ENCODE assay signal across 17 cellular contexts in genomic region chr3:46690798-46691197, GRCh38. TPM values are rescaled to one million over a fixed set of nuclear protein-coding genes. Genes with fewer than 3 reads are reported as not detected.
A peak's percentile ranks its signal among the peaks of the same experiment; 100 is the strongest.
DNase-seq lines count a peak whose midpoint lies in the region; ATAC-seq and TF ChIP-seq lines count a peak whose summit lies in the region.
"Had no signal": no experiment of that assay in that cellular context is flagged by ENCODE, and none has a peak within 500 bp of the region (broad histone marks: within the 10 kb centered on the region; RNA-seq: fewer than 3 reads in every experiment).

No MANE protein-coding gene starts in this region.

- H2AFZ ChIP-seq in hepatocyte = no peak overlapping the region

- intact Hi-C loops in stomach (cut with DNase I; ENCODE audit: low total_unique reads) = no loop called here
- intact Hi-C loops in head of caudate nucleus (cut with DNase I) = no loop called here

- TF ChIP-seq POLR2A in stomach (IDR thresholded peaks at IDR 0.05) = no peak

- H3K27ac ChIP-seq in hepatocyte (no peak overlapping the region), stomach (peak overlapping the region in 1 of 5 donors; percentile 86)
- H3K27ac ChIP-seq: SJSA1 had no signal

- no peaks in the 10 kb centered on the region for H3K9me2 ChIP-seq in hepatocyte (replicated peaks; ENCODE audit: insufficient read depth)

- 79% methylated on average over 5 of the region's 5 CpGs for WGBS in hepatocyte (ENCODE audit: low lambda C conversion rate, missing lambda C conversion rate)
- 38 to 49% (median 43%) methylated on average over 5 of the region's 5 CpGs for WGBS in stomach, 5 donors

- H3K9me3 ChIP-seq in T-helper 17 cell (ENCODE audit: control insufficient read depth, low read length, poor library complexity, severe bottlenecking) (no peaks in the 10 kb centered on the region), hepatocyte (ENCODE audit: low read depth) (no peaks in the 10 kb centered on the region), stomach (no peaks in the 10 kb centered on the region)
- H3K9me3 ChIP-seq: ovary, SJSA1 had no signal

- DNase-seq in GDM1 (lab: John Stamatoyannopoulos, UW) (peak; percentile 16), T-helper 17 cell (no peak), hepatocyte (ENCODE audit: low spot score) (peak; percentile 42), stomach (peak; percentile 68), ecto neural progenitor cell (ENCODE audit: low spot score) (no peak), head of caudate nucleus (no peak), Ammon's horn (ENCODE audit: low spot score) (no peak)
- DNase-seq: activated T-cell treated with anti-CD3 and anti-CD28 coated beads for 4 hours; COR-L47; effector CD4-positive, alpha-beta T cell; NCI-H1092; NCI-H524 treated with DMSO at 0.1 percent for 48 hours; ovary; stimulated activated naive B cell treated with anti-CD40 and anti-IgM and Interleukin-4, amounts not matched to agents 10 μg/mL and 1 μg/mL and 100 μg/mL, for 72 hours had no signal

- peaks cover 41% of the 10 kb centered on the region for H3K4me1 Mint-ChIP-seq in T-helper 17 cell

- H3K4me2 ChIP-seq in hepatocyte = no peak overlapping the region

- peak overlapping the region; percentile 81 for H3K27ac Mint-ChIP-seq in T-helper 17 cell
- H3K27ac Mint-ChIP-seq: stimulated activated naive B cell treated with anti-CD40 and anti-IgM and Interleukin-4, amounts not matched to agents 10 μg/mL and 1 μg/mL and 100 μg/mL, for 72 hours had no signal

- peaks cover 1% of the 10 kb centered on the region for H3K36me3 Mint-ChIP-seq in T-helper 17 cell (ENCODE audit: low read depth)
- H3K36me3 Mint-ChIP-seq: stimulated activated naive B cell treated with anti-CD40 and anti-IgM and Interleukin-4, amounts not matched to agents 10 μg/mL and 1 μg/mL and 100 μg/mL, for 72 hours had no signal

- no peaks in the 10 kb centered on the region for H4K20me1 ChIP-seq in hepatocyte (ENCODE audit: insufficient read depth, poor library complexity, severe bottlenecking)

- TF ChIP-seq CTCF in hepatocyte (IDR thresholded peaks at IDR 0.05; ENCODE audit: poor library complexity) (no peak), stomach (IDR thresholded peaks at IDR 0.05) (no peak)

- H3K4me1 ChIP-seq in hepatocyte (ENCODE audit: insufficient read depth) (peaks cover 12% of the 10 kb centered on the region), stomach (peaks cover 36 to 54% (median 51%) of the 10 kb centered on the region in 4 donors)

- no peaks in the 10 kb centered on the region for H3K27me3 ChIP-seq in hepatocyte
- H3K27me3 ChIP-seq in stomach = peaks cover 0 to 3% (median 0%) of the 10 kb centered on the region in 3 donors
- H3K27me3 ChIP-seq: ovary, SJSA1 had no signal

- no peak overlapping the region for H3K4me3 ChIP-seq in hepatocyte
- no peak overlapping the region for H3K4me3 ChIP-seq in stomach
- H3K4me3 ChIP-seq: ovary, SJSA1 had no signal

- H3K79me2 ChIP-seq in hepatocyte = no peaks in the 10 kb centered on the region

- H3K4me3 Mint-ChIP-seq in T-helper 17 cell = peak overlapping the region; percentile 92
- H3K4me3 Mint-ChIP-seq: stimulated activated naive B cell treated with anti-CD40 and anti-IgM and Interleukin-4, amounts not matched to agents 10 μg/mL and 1 μg/mL and 100 μg/mL, for 72 hours had no signal

- H3K36me3 ChIP-seq in hepatocyte (replicated peaks; ENCODE audit: insufficient read depth, low read depth) = no peaks in the 10 kb centered on the region
- peaks cover 0 to 28% (median 15%) of the 10 kb centered on the region in 4 donors for H3K36me3 ChIP-seq in stomach
- H3K36me3 ChIP-seq: ovary, SJSA1 had no signal

- no peak for ATAC-seq in T-helper 17 cell
- ATAC-seq in HG02571 (IDR thresholded peaks at IDR 0.05; ENCODE audit: unreplicated experiment) = no peak
- ATAC-seq: left lobe of liver; stimulated activated naive B cell treated with anti-CD40 and anti-IgM and Interleukin-4, amounts not matched to agents 10 μg/mL and 1 μg/mL and 100 μg/mL, for 72 hours had no signal

- no peaks in the 10 kb centered on the region for H3K27me3 Mint-ChIP-seq in T-helper 17 cell

- TF ChIP-seq EP300 in stomach (IDR thresholded peaks at IDR 0.05) = no peak

RNA-seq across cellular contexts. Expression of gene ALS2CL, which starts 2.7 kb away (rescaled TPM):
- total RNA-seq in T-helper 17 cell (10 to 100 TPM; 21.1 to 38.4 TPM), hepatocyte (8.5 and 14.4 TPM in 2 replicates), stomach (100 to 1,000 TPM in 1 of 5 donors, 10 to 100 TPM in 4; 10.8 to 107 (median 50.0) TPM)
- polyA plus RNA-seq in hepatocyte (15.2 and 17.2 TPM in 2 replicates), stomach (100 to 1,000 TPM in 1 of 3 donors, 1 to 10 TPM in 2; 5.3 to 103 (median 9.3) TPM)

RNA-seq across cellular contexts. Expression of gene TMIE, which starts 10.4 kb away (rescaled TPM):
- total RNA-seq in T-helper 17 cell (1 to 10 TPM in 1 of 2 donors, under 1 TPM in 1; 0.86 to 1.3 TPM), hepatocyte (0.12 and 0.37 TPM in 2 replicates), stomach (under 1 TPM in 1 of 5 donors, not detected in 4; 0.55 TPM)
- polyA plus RNA-seq in hepatocyte (0.51 and 0.69 TPM in 2 replicates), stomach (1 to 10 TPM in 1 of 3 donors, under 1 TPM in 1, not detected in 1; 0.46 to 1.0 TPM)
- total RNA-seq: SJSA1 had no signal

RNA-seq across cellular contexts. Expression of gene PRSS50, which starts 26.9 kb away (rescaled TPM):
- total RNA-seq in T-helper 17 cell (not detected), hepatocyte (0.33 and 1.1 TPM in 2 replicates), stomach (under 1 TPM in 1 of 5 donors, not detected in 4; under 0.01 TPM)
- polyA plus RNA-seq in hepatocyte (1.4 and 1.6 TPM in 2 replicates), stomach (under 1 TPM in 1 of 3 donors, not detected in 2; 0.10 TPM)
- total RNA-seq: SJSA1 had no signal

Comparison
In these comparisons a context has a peak if more than half of its experiments do, and no peak if none do; other contexts are left out.
1. DNase-seq: peak in GDM1 (single experiment), hepatocyte (single experiment) and stomach (single experiment); none in T-helper 17 cell (0 of 3), ecto neural progenitor cell (single experiment), head of caudate nucleus (0 of 42) and Ammon's horn (single experiment).